ENCODE assay signal across 31 cellular contexts in the genomic region with DNA sequence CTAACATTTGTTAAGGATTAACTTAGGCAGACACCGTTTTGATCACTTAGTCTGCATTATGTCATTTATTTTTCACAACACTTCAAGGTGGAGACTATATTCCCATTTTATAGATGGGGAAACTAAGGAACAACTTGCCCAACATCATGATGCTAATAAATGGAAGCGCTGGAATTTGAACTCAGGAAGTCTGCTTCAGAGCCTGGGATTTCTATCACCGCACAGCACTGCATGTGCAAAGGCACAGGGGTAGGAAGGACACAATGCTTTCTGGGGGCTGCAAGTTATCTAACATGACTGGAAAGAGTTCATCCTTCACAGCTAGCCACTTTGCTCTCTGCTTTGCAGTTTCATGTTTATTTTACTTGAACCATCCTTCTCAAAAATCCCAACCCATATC.
"Had no signal": no experiment of that assay in that cellular context is flagged by ENCODE, and none has a peak within 500 bp of the region (broad histone marks: within the 10 kb centered on the region; RNA-seq: fewer than 3 reads in every experiment).

No MANE protein-coding gene starts in this region.

- H3K27ac ChIP-seq: ascending aorta, breast epithelium, cardiac muscle cell, coronary artery, dorsolateral prefrontal cortex, VCaP had no signal

- H3K27me3 Mint-ChIP-seq: activated CD4-positive, alpha-beta memory T cell treated with anti-CD3 and anti-CD28 coated beads, Interleukin-2, amount 10 ng/mL, durations not matched to agents 7 days and 5 days; activated CD4-positive, alpha-beta T cell treated with anti-CD3 and anti-CD28 coated beads, Interleukin-2, amount 10 ng/mL, durations not matched to agents 7 days and 5 days; activated naive CD8-positive, alpha-beta T cell treated with anti-CD3 and anti-CD28 coated beads, Interleukin-2, amount 10 ng/mL, durations not matched to agents 7 days and 5 days; activated T-cell treated with anti-CD3 and anti-CD28 coated beads, Interleukin-2, amount 50 U/mL, for 24 hours; activated T-helper 17 cell treated with anti-CD3 and anti-CD28 coated beads, Interleukin-2, amount 50 U/mL, for 72 hours; brain; dendritic cell treated with granulocyte-macrophage colony-stimulating factor and Interleukin-4, amounts not matched to agents 40 ng/mL and 50 ng/mL, for 4 days had no signal

- DNase-seq: activated CD4-positive, alpha-beta memory T cell treated with anti-CD3 and anti-CD28 coated beads, Interleukin-2, amount 10 ng/mL, durations not matched to agents 7 days and 5 days; activated CD4-positive, alpha-beta T cell treated with anti-CD3 and anti-CD28 coated beads for 1 hour; activated CD4-positive, alpha-beta T cell treated with anti-CD3 and anti-CD28 coated beads for 4 hours; activated CD4-positive, alpha-beta T cell treated with anti-CD3 and anti-CD28 coated beads, Interleukin-2, amount 10 ng/mL, durations not matched to agents 7 days and 5 days; activated CD4-positive, alpha-beta T cell treated with anti-CD3 and anti-CD28 coated beads, Interleukin-2, amount 50 U/mL, for 4 hours; activated effector memory CD4-positive, alpha-beta T cell treated with Interleukin-2 at 50 U/mL for 16 hours; activated gamma-delta T cell treated with Interleukin-2 at 50 U/mL for 16 hours; activated naive CD4-positive, alpha-beta T cell treated with anti-CD3 and anti-CD28 coated beads for 36 hours; activated naive CD8-positive, alpha-beta T cell treated with anti-CD3 and anti-CD28 coated beads, Interleukin-2, amount 10 ng/mL, durations not matched to agents 7 days and 5 days; activated T-cell treated with anti-CD3 and anti-CD28 coated beads for 4 hours; activated T-cell treated with anti-CD3 and anti-CD28 coated beads, Interleukin-2, amount 50 U/mL, for 24 hours; central memory CD4-positive, alpha-beta T cell; dorsolateral prefrontal cortex; effector memory CD4-positive, alpha-beta T cell; endodermal cell; foreskin fibroblast; head of caudate nucleus; T-helper 9 cell had no signal

- H3K9me3 ChIP-seq: ascending aorta, breast epithelium had no signal

- H3K27me3 ChIP-seq: ascending aorta, breast epithelium, cardiac muscle cell, dorsolateral prefrontal cortex had no signal

- H3K27ac Mint-ChIP-seq: activated CD4-positive, alpha-beta memory T cell treated with anti-CD3 and anti-CD28 coated beads, Interleukin-2, amount 10 ng/mL, durations not matched to agents 7 days and 5 days; activated CD4-positive, alpha-beta T cell treated with anti-CD3 and anti-CD28 coated beads, Interleukin-2, amount 10 ng/mL, durations not matched to agents 7 days and 5 days; activated naive CD4-positive, alpha-beta T cell treated with anti-CD3 and anti-CD28 coated beads for 36 hours; activated naive CD8-positive, alpha-beta T cell treated with anti-CD3 and anti-CD28 coated beads, Interleukin-2, amount 10 ng/mL, durations not matched to agents 7 days and 5 days; activated T-helper 17 cell treated with anti-CD3 and anti-CD28 coated beads, Interleukin-2, amount 50 U/mL, for 72 hours; dendritic cell treated with granulocyte-macrophage colony-stimulating factor and Interleukin-4, amounts not matched to agents 40 ng/mL and 50 ng/mL, for 4 days; endodermal cell; WTC11 had no signal

- FAIRE-seq: frontal cortex, TTC549 had no signal

- H3K4me1 ChIP-seq: ascending aorta, breast epithelium had no signal

- H3K9me3 Mint-ChIP-seq: activated CD4-positive, alpha-beta memory T cell treated with anti-CD3 and anti-CD28 coated beads, Interleukin-2, amount 10 ng/mL, durations not matched to agents 7 days and 5 days; activated CD4-positive, alpha-beta T cell treated with anti-CD3 and anti-CD28 coated beads, Interleukin-2, amount 10 ng/mL, durations not matched to agents 7 days and 5 days; activated naive CD4-positive, alpha-beta T cell treated with anti-CD3 and anti-CD28 coated beads for 36 hours; activated naive CD4-positive, alpha-beta T cell treated with anti-CD3 and anti-CD28 coated beads, Interleukin-2, amount 50 U/mL, for 72 hours; activated naive CD8-positive, alpha-beta T cell treated with anti-CD3 and anti-CD28 coated beads, Interleukin-2, amount 10 ng/mL, durations not matched to agents 7 days and 5 days; activated T-cell treated with anti-CD3 and anti-CD28 coated beads, Interleukin-2, amount 50 U/mL, for 24 hours; activated T-helper 17 cell treated with anti-CD3 and anti-CD28 coated beads, Interleukin-2, amount 50 U/mL, for 72 hours; brain; dendritic cell treated with granulocyte-macrophage colony-stimulating factor and Interleukin-4, amounts not matched to agents 40 ng/mL and 50 ng/mL, for 4 days; endodermal cell; WTC11 had no signal

- ATAC-seq: activated naive CD4-positive, alpha-beta T cell treated with anti-CD3 and anti-CD28 coated beads, Interleukin-2, amount 50 U/mL, for 72 hours; activated T-helper 17 cell treated with anti-CD3 and anti-CD28 coated beads, Interleukin-2, amount 50 U/mL, for 72 hours; esophagus mucosa; WTC11 had no signal

- H3K4me1 Mint-ChIP-seq: activated CD4-positive, alpha-beta memory T cell treated with anti-CD3 and anti-CD28 coated beads, Interleukin-2, amount 10 ng/mL, durations not matched to agents 7 days and 5 days; activated CD4-positive, alpha-beta T cell treated with anti-CD3 and anti-CD28 coated beads, Interleukin-2, amount 10 ng/mL, durations not matched to agents 7 days and 5 days; activated naive CD8-positive, alpha-beta T cell treated with anti-CD3 and anti-CD28 coated beads, Interleukin-2, amount 10 ng/mL, durations not matched to agents 7 days and 5 days; activated T-helper 17 cell treated with anti-CD3 and anti-CD28 coated beads, Interleukin-2, amount 50 U/mL, for 72 hours; endodermal cell; WTC11 had no signal

- H3K4me3 Mint-ChIP-seq: activated CD4-positive, alpha-beta memory T cell treated with anti-CD3 and anti-CD28 coated beads, Interleukin-2, amount 10 ng/mL, durations not matched to agents 7 days and 5 days; activated CD4-positive, alpha-beta T cell treated with anti-CD3 and anti-CD28 coated beads, Interleukin-2, amount 10 ng/mL, durations not matched to agents 7 days and 5 days; activated naive CD4-positive, alpha-beta T cell treated with anti-CD3 and anti-CD28 coated beads for 36 hours; activated naive CD8-positive, alpha-beta T cell treated with anti-CD3 and anti-CD28 coated beads, Interleukin-2, amount 10 ng/mL, durations not matched to agents 7 days and 5 days; activated T-cell treated with anti-CD3 and anti-CD28 coated beads, Interleukin-2, amount 50 U/mL, for 24 hours; activated T-helper 17 cell treated with anti-CD3 and anti-CD28 coated beads, Interleukin-2, amount 50 U/mL, for 72 hours; brain; dendritic cell treated with granulocyte-macrophage colony-stimulating factor and Interleukin-4, amounts not matched to agents 40 ng/mL and 50 ng/mL, for 4 days; endodermal cell; WTC11 had no signal

- H3K4me3 ChIP-seq: ascending aorta, breast epithelium, cardiac muscle cell, coronary artery, dorsolateral prefrontal cortex had no signal
